Comparison of ENCODE assay signal across 8 cellular contexts in genomic region chr4:158850800-158851644, GRCh38.
DNase-seq lines count a peak whose midpoint lies in the region; TF ChIP-seq lines count a peak whose summit lies in the region.

No MANE protein-coding gene starts in this region.

- no peak overlapping the region for H3K9ac ChIP-seq in KMS-11

- no peaks in the 10 kb centered on the region for H3K4me1 ChIP-seq in KMS-11 (ENCODE audit: low read depth, poor library complexity, severe bottlenecking)

- no peak overlapping the region for H3K27ac ChIP-seq in KMS-11

- DNase-seq in GM12864 (ENCODE audit: low read depth): no peak
- peak; percentile 62 for DNase-seq in astrocyte of the spinal cord (ENCODE audit: low read depth, low spot score)
- peak; percentile 43 for DNase-seq in kidney tubule cell (ENCODE audit: low spot score)
- no peak for DNase-seq in activated naive CD4-positive, alpha-beta T cell treated with anti-CD3 and anti-CD28 coated beads, Interleukin-2, amount 50 U/mL, for 16 hours
- DNase-seq in cerebellar nuclear complex (lab: John Stamatoyannopoulos, UW): no peak
- no peak for DNase-seq in stimulated activated CD4-positive, alpha-beta T cell treated with anti-CD3 and anti-CD28 coated beads, Interleukin-15, amount 100 ng/mL, for 24 hours
- DNase-seq in KG1 (lab: John Stamatoyannopoulos, UW): no peak

- no peaks in the 10 kb centered on the region for H3K36me3 ChIP-seq in KMS-11 (ENCODE audit: insufficient read depth)

- peak; percentile 46 for TF ChIP-seq CTCF in GM12864 (IDR thresholded peaks at IDR 0.05; ENCODE audit: low read depth, low read length, missing control alignments)
- TF ChIP-seq CTCF in KMS-11 (conservative IDR thresholded peaks at IDR 0.05; ENCODE audit: low read depth, low read length): peak; percentile 90
- TF ChIP-seq CTCF in astrocyte of the spinal cord (IDR thresholded peaks at IDR 0.05; ENCODE audit: low read depth, low read length): peak; percentile 55

- no peak overlapping the region for H3K4me3 ChIP-seq in GM12864 (ENCODE audit: low read depth, low read length)
- H3K4me3 ChIP-seq in KMS-11 (IDR thresholded peaks at IDR 0.05; ENCODE audit: insufficient read depth, low read depth, low read length): no peak overlapping the region
- no peak overlapping the region for H3K4me3 ChIP-seq in astrocyte of the spinal cord (ENCODE audit: low read depth, low read length)

- H3K4me2 ChIP-seq in KMS-11: no peak overlapping the region

- no peaks in the 10 kb centered on the region for H4K20me1 ChIP-seq in KMS-11 (ENCODE audit: insufficient read depth)

- H2AFZ ChIP-seq in KMS-11 (ENCODE audit: low read depth): no peak overlapping the region

- H3K79me2 ChIP-seq in KMS-11 (ENCODE audit: insufficient read depth, low read depth): no peaks in the 10 kb centered on the region

- H3K27me3 ChIP-seq in KMS-11 (ENCODE audit: insufficient read depth, low read depth): no peaks in the 10 kb centered on the region

- in situ Hi-C loops in astrocyte of the spinal cord (cut with HindIII; ENCODE audit: low sequenced_read_pairs): no loop called here

Comparison
In these comparisons a context has a peak if more than half of its experiments do, and no peak if none do; other contexts are left out.
1. DNase-seq: peak in astrocyte of the spinal cord (single experiment) and kidney tubule cell (single experiment); none in GM12864 (single experiment), activated naive CD4-positive, alpha-beta T cell treated with anti-CD3 and anti-CD28 coated beads, Interleukin-2, amount 50 U/mL, for 16 hours (single experiment), cerebellar nuclear complex (0 of 2), stimulated activated CD4-positive, alpha-beta T cell treated with anti-CD3 and anti-CD28 coated beads, Interleukin-15, amount 100 ng/mL, for 24 hours (single experiment) and KG1 (single experiment).
2. Peak in every context shown above with its lines, with median percentiles within 50 percentile points of each other: CTCF ChIP-seq.